ENCODE assay signal across 8 cellular contexts in the genomic region with DNA sequence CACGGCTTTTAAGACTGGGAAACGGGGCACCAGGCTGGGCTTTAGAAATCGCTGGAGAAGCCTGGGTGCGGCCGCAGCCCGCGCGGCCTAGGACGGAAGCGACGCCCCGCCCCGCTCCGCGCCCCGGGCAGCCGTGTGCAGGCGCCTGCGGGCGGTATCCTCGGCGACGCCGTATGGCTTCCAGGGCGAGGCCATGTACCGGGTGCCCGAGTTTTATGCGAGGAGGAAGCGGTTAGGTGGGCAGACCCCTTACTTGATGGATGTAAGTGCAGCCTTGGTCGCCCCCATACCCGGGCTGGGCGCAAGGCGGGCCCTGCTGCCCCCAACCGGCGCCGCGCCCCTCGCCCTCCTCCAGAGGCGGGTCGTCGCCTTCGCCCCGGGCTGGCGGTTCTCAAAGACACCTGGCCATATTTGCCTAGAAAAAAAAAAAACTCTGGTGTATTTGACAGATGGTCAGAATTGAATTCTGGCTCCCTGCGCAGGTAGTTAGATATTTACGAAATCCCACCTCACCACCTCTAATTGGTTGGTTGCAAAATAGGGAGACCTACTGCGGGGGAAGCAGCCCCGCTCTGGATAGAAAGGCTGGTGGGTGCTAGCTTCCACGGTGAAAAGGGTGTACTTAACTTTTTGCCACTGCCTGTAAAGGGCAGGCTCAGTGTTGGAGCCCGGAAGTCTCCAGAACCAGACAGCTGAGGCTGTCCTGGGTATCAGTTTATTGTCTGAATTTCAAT. TPM values are rescaled to one million over a fixed set of nuclear protein-coding genes. Genes with fewer than 3 reads are reported as not detected.
DNase-seq lines count a peak whose midpoint lies in the region; ATAC-seq, FAIRE-seq and TF ChIP-seq lines count a peak whose summit lies in the region.

Gene PPP1R36 (plus strand): TSS at position 157 of the 734 bp plus-strand sequence. CDS start 37 bp downstream, at position 194.

- WGBS in pancreas, 2 donors: 1 to 3% methylated on average over 50 of the region's 50 CpGs

- no peaks in the 10 kb centered on the region for H3K27me3 ChIP-seq in pancreas

- DNase-seq in GM13976 (ENCODE audit: low spot score): peak; percentile 58
- peak; percentile 40 for DNase-seq in NCI-H2081 treated with DMSO at 0.1 percent for 48 hours (lab: John Stamatoyannopoulos, UW)
- DNase-seq in activated T-cell treated with anti-CD3 and anti-CD28 coated beads, Interleukin-2, amount 50 U/mL, for 4 hours: peak; percentile 19
- DNase-seq in glutamatergic neuron: peak; percentile 64
- peak; percentile 55 to 86 (median 74) for DNase-seq in pancreas
- DNase-seq in mesenteric fat pad (ENCODE audit: low spot score): no peak

- H3K27ac Mint-ChIP-seq in glutamatergic neuron (ENCODE audit: unreplicated experiment): peak within 1 kb of the TSS; percentile 96

- peak within 1 kb of the TSS; percentile 51 for H3K4me3 Mint-ChIP-seq in activated T-cell treated with anti-CD3 and anti-CD28 coated beads, Interleukin-2, amount 50 U/mL, for 4 hours
- peak within 1 kb of the TSS; percentile 98 for H3K4me3 Mint-ChIP-seq in glutamatergic neuron (ENCODE audit: unreplicated experiment)

- FAIRE-seq in pancreas (lab: Jason Lieb, UNC): no peak

- H3K4me3 ChIP-seq in pancreas: peak within 1 kb of the TSS; percentile 30 to 54 (median 35)

- no peak for TF ChIP-seq CTCF in GM13976 (IDR thresholded peaks at IDR 0.05; ENCODE audit: borderline replicate concordance, control extremely low read depth, extremely low read depth, insufficient read depth, missing control alignments)
- no peak for TF ChIP-seq CTCF in glutamatergic neuron (IDR thresholded peaks at IDR 0.05; ENCODE audit: partially characterized antibody, unreplicated experiment)
- TF ChIP-seq CTCF in pancreas (IDR thresholded peaks at IDR 0.05): no peak

- in situ Hi-C loops in GM13976 (cut with MboI; ENCODE audit: low sequenced_read_pairs, unreplicated experiment): no loop called here

- H3K27ac ChIP-seq in pancreas: peak within 1 kb of the TSS; percentile 66 to 85 (median 73)

- no peaks in the 10 kb centered on the region for H3K9me3 ChIP-seq in pancreas

- no peaks in the 10 kb centered on the region for H3K36me3 Mint-ChIP-seq in activated T-cell treated with anti-CD3 and anti-CD28 coated beads, Interleukin-2, amount 50 U/mL, for 4 hours (ENCODE audit: insufficient read depth)
- no peaks in the 10 kb centered on the region for H3K36me3 Mint-ChIP-seq in glutamatergic neuron (ENCODE audit: unreplicated experiment)

- H3K9me3 Mint-ChIP-seq in activated T-cell treated with anti-CD3 and anti-CD28 coated beads, Interleukin-2, amount 50 U/mL, for 4 hours: no peaks in the 10 kb centered on the region
- H3K9me3 Mint-ChIP-seq in glutamatergic neuron (ENCODE audit: unreplicated experiment): peaks cover 4% of the 10 kb centered on the region

- peaks cover 14% of the 10 kb centered on the region for H3K4me1 Mint-ChIP-seq in activated T-cell treated with anti-CD3 and anti-CD28 coated beads, Interleukin-2, amount 50 U/mL, for 4 hours (ENCODE audit: low read depth)
- peaks cover 13% of the 10 kb centered on the region for H3K4me1 Mint-ChIP-seq in glutamatergic neuron (ENCODE audit: low read depth, unreplicated experiment)

- peak; percentile 99 to 100 for ATAC-seq in activated T-cell treated with anti-CD3 and anti-CD28 coated beads, Interleukin-2, amount 50 U/mL, for 4 hours
- peak; percentile 94 to 97 (median 97) for ATAC-seq in pancreas
- ATAC-seq in GM21360 (IDR thresholded peaks at IDR 0.05; ENCODE audit: unreplicated experiment): no peak
- no peak for ATAC-seq in HG03135 (IDR thresholded peaks at IDR 0.05; ENCODE audit: unreplicated experiment)

- intact Hi-C loops in pancreas (cut with DNase I): no loop called here

- H3K4me1 ChIP-seq in pancreas: peaks cover 0 to 5% (median 4%) of the 10 kb centered on the region in 3 donors

- H3K27me3 Mint-ChIP-seq in activated T-cell treated with anti-CD3 and anti-CD28 coated beads, Interleukin-2, amount 50 U/mL, for 4 hours (ENCODE audit: low read depth): peaks cover 6% of the 10 kb centered on the region
- peaks cover 8% of the 10 kb centered on the region for H3K27me3 Mint-ChIP-seq in glutamatergic neuron (ENCODE audit: unreplicated experiment)

- H3K36me3 ChIP-seq in pancreas: no peaks in the 10 kb centered on the region

RNA-seq across cellular contexts. Expression of gene PPP1R36, which starts in this region (rescaled TPM):
- not detected for total RNA-seq in activated T-cell treated with anti-CD3 and anti-CD28 coated beads, Interleukin-2, amount 50 U/mL, for 4 hours
- 2.4 TPM for total RNA-seq in glutamatergic neuron (ENCODE audit: unreplicated experiment)
- total RNA-seq in pancreas: 1 to 10 TPM; 2.0 to 6.8 (median 4.5) TPM
- 1 to 10 TPM; 5.8 to 7.2 TPM for polyA plus RNA-seq in pancreas
- 1.3 TPM for total RNA-seq in mesenteric fat pad

Comparison
In these comparisons a context has a peak if more than half of its experiments do, and no peak if none do; other contexts are left out.
1. Peak in DNase-seq and ATAC-seq in activated T-cell treated with anti-CD3 and anti-CD28 coated beads, Interleukin-2, amount 50 U/mL, for 4 hours; RNA of the gene not detected or under 1 TPM.
2. ATAC-seq: peak in pancreas (4 of 4); none in GM21360 (single experiment) and HG03135 (single experiment).